18 cellular contexts compared by ENCODE assay signal in genomic region chr20:931401-931800, GRCh38. TPM values are rescaled to one million over a fixed set of nuclear protein-coding genes. Genes with fewer than 3 reads are reported as not detected.
"Had no signal": no experiment of that assay in that cellular context is flagged by ENCODE, and none has a peak within 500 bp of the region (broad histone marks: within the 10 kb centered on the region; RNA-seq: fewer than 3 reads in every experiment).

No MANE protein-coding gene starts in this region.

- ATAC-seq: activated T-helper 17 cell treated with anti-CD3 and anti-CD28 coated beads, Interleukin-2, amount 50 U/mL, for 72 hours; gastrocnemius medialis; heart right ventricle; left lobe of liver; stimulated activated naive B cell treated with anti-CD40 and anti-IgM and Interleukin-4, amounts not matched to agents 10 μg/mL and 1 μg/mL and 100 μg/mL, for 72 hours had no signal

- DNase-seq: activated B cell treated with CpG ODN at 0.5 μM for 24 hours; activated CD4-positive, alpha-beta T cell treated with anti-CD3 and anti-CD28 coated beads, Interleukin-2, amount 10 ng/mL, durations not matched to agents 7 days and 5 days; activated naive CD4-positive, alpha-beta T cell treated with anti-CD3 and anti-CD28 coated beads, Interleukin-2, amount 10 ng/mL, durations not matched to agents 7 days and 5 days; activated T-cell treated with anti-CD3 and anti-CD28 coated beads for 4 hours; gastrocnemius medialis; heart right ventricle; mammary epithelial cell; nephron progenitor cell; sigmoid colon; stimulated activated CD4-positive, alpha-beta T cell treated with anti-CD3 and anti-CD28 coated beads, Interleukin-2, amount 100 ng/mL, for 24 hours; stimulated activated naive B cell treated with anti-CD40 and anti-IgM and Interleukin-4, amounts not matched to agents 10 μg/mL and 1 μg/mL and 100 μg/mL, for 72 hours; substantia nigra; transverse colon had no signal

- H3K4me1 ChIP-seq: gastrocnemius medialis, sigmoid colon, transverse colon had no signal

- H3K27ac ChIP-seq: gastrocnemius medialis, heart right ventricle, sigmoid colon, transverse colon had no signal

- H3K27me3 ChIP-seq: transverse colon had no signal

- H3K4me1 Mint-ChIP-seq: activated B cell treated with CpG ODN at 0.5 μM for 24 hours; activated CD4-positive, alpha-beta T cell treated with anti-CD3 and anti-CD28 coated beads, Interleukin-2, amount 10 ng/mL, durations not matched to agents 7 days and 5 days; activated naive CD4-positive, alpha-beta T cell treated with anti-CD3 and anti-CD28 coated beads, Interleukin-2, amount 10 ng/mL, durations not matched to agents 7 days and 5 days; activated T-helper 17 cell treated with anti-CD3 and anti-CD28 coated beads, Interleukin-2, amount 50 U/mL, for 72 hours; nephron progenitor cell; stimulated activated naive B cell treated with anti-CD40 and anti-IgM and Interleukin-4, amounts not matched to agents 10 μg/mL and 1 μg/mL and 100 μg/mL, for 72 hours had no signal

- H3K4me3 ChIP-seq: gastrocnemius medialis, heart right ventricle, sigmoid colon, transverse colon had no signal

- H3K27ac Mint-ChIP-seq: activated B cell treated with CpG ODN at 0.5 μM for 24 hours; activated CD4-positive, alpha-beta T cell treated with anti-CD3 and anti-CD28 coated beads, Interleukin-2, amount 10 ng/mL, durations not matched to agents 7 days and 5 days; activated naive CD4-positive, alpha-beta T cell treated with anti-CD3 and anti-CD28 coated beads, Interleukin-2, amount 10 ng/mL, durations not matched to agents 7 days and 5 days; activated T-helper 17 cell treated with anti-CD3 and anti-CD28 coated beads, Interleukin-2, amount 50 U/mL, for 72 hours; nephron progenitor cell; stimulated activated naive B cell treated with anti-CD40 and anti-IgM and Interleukin-4, amounts not matched to agents 10 μg/mL and 1 μg/mL and 100 μg/mL, for 72 hours had no signal

- H3K4me3 Mint-ChIP-seq: activated B cell treated with CpG ODN at 0.5 μM for 24 hours; activated CD4-positive, alpha-beta T cell treated with anti-CD3 and anti-CD28 coated beads, Interleukin-2, amount 10 ng/mL, durations not matched to agents 7 days and 5 days; activated naive CD4-positive, alpha-beta T cell treated with anti-CD3 and anti-CD28 coated beads, Interleukin-2, amount 10 ng/mL, durations not matched to agents 7 days and 5 days; activated T-helper 17 cell treated with anti-CD3 and anti-CD28 coated beads, Interleukin-2, amount 50 U/mL, for 72 hours; nephron progenitor cell; stimulated activated naive B cell treated with anti-CD40 and anti-IgM and Interleukin-4, amounts not matched to agents 10 μg/mL and 1 μg/mL and 100 μg/mL, for 72 hours had no signal

- H3K36me3 ChIP-seq: gastrocnemius medialis, heart right ventricle, sigmoid colon, transverse colon had no signal

RNA-seq across cellular contexts. Expression of gene ANGPT4, which starts 15.3 kb away (rescaled TPM):
- total RNA-seq: activated B cell treated with CpG ODN at 0.5 μM for 24 hours; activated CD4-positive, alpha-beta T cell treated with anti-CD3 and anti-CD28 coated beads, Interleukin-2, amount 10 ng/mL, durations not matched to agents 7 days and 5 days; activated CD8-positive, alpha-beta memory T cell treated with anti-CD3 and anti-CD28 coated beads for 36 hours; cardiac septum; pulmonary artery endothelial cell had no signal
